Comparison of ENCODE assay signal across 20 cellular contexts in the genomic region with DNA sequence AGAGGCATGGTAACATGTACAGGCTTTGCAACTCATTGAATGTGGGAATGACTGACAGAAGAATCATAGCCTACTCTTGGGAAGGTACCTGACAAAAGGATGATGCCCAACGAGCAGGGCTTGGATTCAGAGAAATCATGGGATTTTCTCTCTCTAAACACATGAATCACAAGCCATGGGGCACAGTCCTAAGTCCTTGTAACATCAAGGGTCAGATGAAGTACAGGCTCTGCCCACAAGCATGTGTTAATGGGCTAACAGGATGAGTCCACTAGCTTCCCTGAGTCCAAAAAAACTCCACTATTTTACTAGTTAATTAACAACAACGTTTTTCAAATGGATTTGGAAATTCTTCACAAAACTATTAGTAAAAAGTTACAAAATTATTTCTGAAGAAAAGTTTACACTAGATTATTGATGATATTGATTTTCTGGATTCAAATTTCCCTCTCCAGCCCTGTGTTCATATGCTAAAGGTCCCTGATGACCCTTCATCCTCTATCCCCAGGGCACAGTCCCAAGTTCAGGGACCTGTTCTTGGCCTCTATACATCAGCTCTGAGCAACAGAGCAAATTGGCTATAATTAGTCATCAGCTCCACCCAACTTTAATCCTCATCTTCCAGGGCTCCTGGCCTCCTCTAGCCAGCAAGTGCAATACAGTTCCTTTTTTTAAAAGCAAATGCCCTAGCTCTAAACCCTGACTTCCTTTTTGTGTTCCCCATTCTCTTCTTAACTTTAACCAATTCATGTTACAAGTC.
DNase-seq lines count a peak whose midpoint lies in the region; ATAC-seq, FAIRE-seq and TF ChIP-seq lines count a peak whose summit lies in the region.
"Had no signal": no experiment of that assay in that cellular context is flagged by ENCODE, and none has a peak within 500 bp of the region (broad histone marks: within the 10 kb centered on the region; RNA-seq: fewer than 3 reads in every experiment).

No MANE protein-coding gene starts in this region.

- CTCF ChIA-PET in A549 (lab: Yijun Ruan, JAX) = interaction anchor here (1.5 to 1.7 kb wide), 2 partner anchors 10 to 15 kb away, joined by 3 to 7 read pairs; no protein-coding TSS in a partner anchor

- H3K4me2 ChIP-seq in A549 = no peak overlapping the region

- H3K27me3 Mint-ChIP-seq in effector memory CD8-positive, alpha-beta T cell = no peaks in the 10 kb centered on the region
- H3K27me3 Mint-ChIP-seq: CD4-positive, alpha-beta memory T cell; T-helper 17 cell had no signal

- H3K27ac ChIP-seq in A549 = no peak overlapping the region
- no peak overlapping the region for H3K27ac ChIP-seq in heart right ventricle
- no peak overlapping the region for H3K27ac ChIP-seq in sigmoid colon
- H3K27ac ChIP-seq: RWPE1 had no signal

- peak; percentile 7 for FAIRE-seq in A549 (lab: Jason Lieb, UNC)

- H3K9me3 ChIP-seq in A549 = no peaks in the 10 kb centered on the region
- H3K9me3 ChIP-seq in heart right ventricle = no peaks in the 10 kb centered on the region
- H3K9me3 ChIP-seq in sigmoid colon = no peaks in the 10 kb centered on the region

- DNase-seq in A549 (ENCODE audit: low read depth in 1 of 2, low spot score in 1 of 2) = no peak
- peak; percentile 45 for DNase-seq in LHCN-M2 (ENCODE audit: low read depth)
- peak; percentile 79 for DNase-seq in SIG-M5 treated with dmso at 0.1 percent for 504 hours (lab: John Stamatoyannopoulos, UW; ENCODE audit: unreplicated experiment)
- DNase-seq in kidney tubule cell (ENCODE audit: low spot score) = peak; percentile 46
- DNase-seq in effector memory CD8-positive, alpha-beta T cell = no peak
- no peak for DNase-seq in heart right ventricle
- no peak for DNase-seq in stimulated activated CD4-positive, alpha-beta T cell treated with anti-CD3 and anti-CD28 coated beads, Interleukin-2, amount 100 ng/mL, for 48 hours
- DNase-seq in sigmoid colon = no peak
- DNase-seq: activated gamma-delta T cell; amniotic stem cell; CD4-positive, alpha-beta memory T cell; DND-41; effector memory CD4-positive, alpha-beta T cell; Karpas-422; left cardiac atrium; posterior cingulate gyrus; stimulated activated naive CD4-positive, alpha-beta T cell treated with Interleukin-2 at 50 U/mL for 16 hours; T-helper 17 cell; trophoblast cell had no signal

- no peak overlapping the region for H3K4me3 ChIP-seq in A549
- H3K4me3 ChIP-seq in heart right ventricle = no peak overlapping the region
- H3K4me3 ChIP-seq in sigmoid colon = no peak overlapping the region

- intact Hi-C loops in heart right ventricle (cut with DNase I) = no loop called here
- intact Hi-C loops in sigmoid colon (cut with DNase I) = no loop called here

- no peaks in the 10 kb centered on the region for H3K9me3 Mint-ChIP-seq in effector memory CD8-positive, alpha-beta T cell

- POLR2A ChIA-PET in A549 (lab: Yijun Ruan, JAX) = no interaction called here

- TF ChIP-seq CTCF in A549 (IDR thresholded peaks at IDR 0.05) (no peak), heart right ventricle (IDR thresholded peaks at IDR 0.05) (no peak), sigmoid colon (IDR thresholded peaks at IDR 0.05) (no peak)

- TF ChIP-seq EP300 in A549 (IDR thresholded peaks at IDR 0.05) = no peak
- TF ChIP-seq EP300 in sigmoid colon (IDR thresholded peaks at IDR 0.05) = no peak

- peaks cover 5 to 16% of the 10 kb centered on the region in 2 donors for H3K4me1 Mint-ChIP-seq in effector memory CD8-positive, alpha-beta T cell (ENCODE audit: low read depth in 2 of 2)
- H3K4me1 Mint-ChIP-seq: CD4-positive, alpha-beta memory T cell; T-helper 17 cell had no signal

- H3K27ac Mint-ChIP-seq in effector memory CD8-positive, alpha-beta T cell = peak overlapping the region in 1 of 2 donors; percentile 35
- H3K27ac Mint-ChIP-seq: CD4-positive, alpha-beta memory T cell; T-helper 17 cell had no signal

- peaks cover 0 to 86% (median 5%) of the 10 kb centered on the region in 9 donors for H3K36me3 ChIP-seq in heart right ventricle
- H3K36me3 ChIP-seq in sigmoid colon = peaks cover 0 to 7% (median under 1%) of the 10 kb centered on the region in 4 donors

- 13% methylated on average over 2 of the region's 2 CpGs for WGBS in A549 (ENCODE audit: missing lambda C conversion rate)
- 69 to 76% methylated on average over 2 of the region's 2 CpGs for WGBS in heart right ventricle, 2 donors
- WGBS in sigmoid colon, 2 donors = 78 to 84% methylated on average over 2 of the region's 2 CpGs

- TF ChIP-seq POLR2A in A549 (IDR thresholded peaks at IDR 0.05; ENCODE audit: low read length) (no peak), sigmoid colon (IDR thresholded peaks at IDR 0.05) (no peak)

- TF ChIP-seq RAD21 in A549 (conservative IDR thresholded peaks at IDR 0.05 in 1 of 2, IDR thresholded peaks at IDR 0.05 in 1 of 2) = no peak

- no peaks in the 10 kb centered on the region for H3K27me3 ChIP-seq in heart right ventricle
- no peaks in the 10 kb centered on the region for H3K27me3 ChIP-seq in sigmoid colon

- no peak for ATAC-seq in A549
- ATAC-seq in effector memory CD8-positive, alpha-beta T cell (replicated peaks) = no peak
- no peak for ATAC-seq in heart right ventricle
- ATAC-seq: left cardiac atrium, T-helper 17 cell had no signal

- no peaks in the 10 kb centered on the region for H3K4me1 ChIP-seq in A549
- peaks cover 0 to 36% (median 6%) of the 10 kb centered on the region in 9 donors for H3K4me1 ChIP-seq in heart right ventricle
- H3K4me1 ChIP-seq in sigmoid colon = peaks cover 0 to 44% (median 40%) of the 10 kb centered on the region in 4 donors

- H3K36me3 Mint-ChIP-seq in effector memory CD8-positive, alpha-beta T cell (ENCODE audit: insufficient read depth) = peaks cover 26% of the 10 kb centered on the region

- H3K4me3 Mint-ChIP-seq in effector memory CD8-positive, alpha-beta T cell = no peak overlapping the region
- H3K4me3 Mint-ChIP-seq: CD4-positive, alpha-beta memory T cell; T-helper 17 cell had no signal

TF ChIP-seq in A549, 52 proteins besides CTCF, POLR2A, EP300 and RAD21:
- TF ChIP-seq CBX8 (IDR thresholded peaks at IDR 0.05) (no peak), RNF2 (IDR thresholded peaks at IDR 0.05; ENCODE audit: borderline replicate concordance, low read depth) (no peak), BHLHE40 (IDR thresholded peaks at IDR 0.05; ENCODE audit: low read depth, low read length) (no peak), ZSCAN20 (CRISPR knock-in tag; IDR thresholded peaks at IDR 0.05) (no peak), HEYL (CRISPR knock-in tag; IDR thresholded peaks at IDR 0.05) (no peak), ESRRA (IDR thresholded peaks at IDR 0.05; ENCODE audit: borderline replicate concordance, low read length) (no peak), USF2 (IDR thresholded peaks at IDR 0.05) (no peak), JUN (IDR thresholded peaks at IDR 0.05) (no peak), MAZ (IDR thresholded peaks at IDR 0.05; ENCODE audit: borderline replicate concordance, low read depth, low read length) (no peak), POLR2AphosphoS2 (conservative IDR thresholded peaks at IDR 0.05; ENCODE audit: low read length) (no peak), JUNB (IDR thresholded peaks at IDR 0.05) (no peak), TFCP2L1 (CRISPR knock-in tag; IDR thresholded peaks at IDR 0.05) (no peak), CEBPB (IDR thresholded peaks at IDR 0.05) (no peak)
- TF ChIP-seq, protein P1, sequence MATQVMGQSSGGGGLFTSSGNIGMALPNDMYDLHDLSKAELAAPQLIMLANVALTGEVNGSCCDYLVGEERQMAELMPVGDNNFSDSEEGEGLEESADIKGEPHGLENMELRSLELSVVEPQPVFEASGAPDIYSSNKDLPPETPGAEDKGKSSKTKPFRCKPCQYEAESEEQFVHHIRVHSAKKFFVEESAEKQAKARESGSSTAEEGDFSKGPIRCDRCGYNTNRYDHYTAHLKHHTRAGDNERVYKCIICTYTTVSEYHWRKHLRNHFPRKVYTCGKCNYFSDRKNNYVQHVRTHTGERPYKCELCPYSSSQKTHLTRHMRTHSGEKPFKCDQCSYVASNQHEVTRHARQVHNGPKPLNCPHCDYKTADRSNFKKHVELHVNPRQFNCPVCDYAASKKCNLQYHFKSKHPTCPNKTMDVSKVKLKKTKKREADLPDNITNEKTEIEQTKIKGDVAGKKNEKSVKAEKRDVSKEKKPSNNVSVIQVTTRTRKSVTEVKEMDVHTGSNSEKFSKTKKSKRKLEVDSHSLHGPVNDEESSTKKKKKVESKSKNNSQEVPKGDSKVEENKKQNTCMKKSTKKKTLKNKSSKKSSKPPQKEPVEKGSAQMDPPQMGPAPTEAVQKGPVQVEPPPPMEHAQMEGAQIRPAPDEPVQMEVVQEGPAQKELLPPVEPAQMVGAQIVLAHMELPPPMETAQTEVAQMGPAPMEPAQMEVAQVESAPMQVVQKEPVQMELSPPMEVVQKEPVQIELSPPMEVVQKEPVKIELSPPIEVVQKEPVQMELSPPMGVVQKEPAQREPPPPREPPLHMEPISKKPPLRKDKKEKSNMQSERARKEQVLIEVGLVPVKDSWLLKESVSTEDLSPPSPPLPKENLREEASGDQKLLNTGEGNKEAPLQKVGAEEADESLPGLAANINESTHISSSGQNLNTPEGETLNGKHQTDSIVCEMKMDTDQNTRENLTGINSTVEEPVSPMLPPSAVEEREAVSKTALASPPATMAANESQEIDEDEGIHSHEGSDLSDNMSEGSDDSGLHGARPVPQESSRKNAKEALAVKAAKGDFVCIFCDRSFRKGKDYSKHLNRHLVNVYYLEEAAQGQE (IDR thresholded peaks at IDR 0.05) = no peak

Comparison
In these comparisons a context has a peak if more than half of its experiments do, and no peak if none do; other contexts are left out.
1. DNase-seq: peak in LHCN-M2 (single experiment), SIG-M5 treated with dmso at 0.1 percent for 504 hours (single experiment) and kidney tubule cell (single experiment); none in A549 (0 of 2), effector memory CD8-positive, alpha-beta T cell (0 of 3), heart right ventricle (0 of 2), stimulated activated CD4-positive, alpha-beta T cell treated with anti-CD3 and anti-CD28 coated beads, Interleukin-2, amount 100 ng/mL, for 48 hours (0 of 2) and sigmoid colon (single experiment).